ENCODE assay signal across 9 cellular contexts in genomic region chr12:108333898-108334699, GRCh38. TPM values are rescaled to one million over a fixed set of nuclear protein-coding genes. Genes with fewer than 3 reads are reported as not detected.
A peak's percentile ranks its signal among the peaks of the same experiment; 100 is the strongest.
DNase-seq lines count a peak whose midpoint lies in the region; ATAC-seq and TF ChIP-seq lines count a peak whose summit lies in the region.
"Had no signal": no experiment of that assay in that cellular context is flagged by ENCODE, and none has a peak within 500 bp of the region (broad histone marks: within the 10 kb centered on the region; RNA-seq: fewer than 3 reads in every experiment).

No MANE protein-coding gene starts in this region.

- H3K4me3 Mint-ChIP-seq in Caco-2 (ENCODE audit: unreplicated experiment) = no peak overlapping the region

- peak in 1 of 61 donors; percentile 15 for DNase-seq in caudate nucleus (lab: John Stamatoyannopoulos, UW)
- peak; percentile 35 for DNase-seq in skeletal muscle cell (ENCODE audit: low read depth)
- no peak for DNase-seq in activated gamma-delta T cell treated with Interleukin-2 at 50 U/mL for 16 hours
- DNase-seq in NCI-H1092 (lab: John Stamatoyannopoulos, UW) = no peak
- no peak for DNase-seq in NCI-H1417 (lab: John Stamatoyannopoulos, UW)
- no peak for DNase-seq in Caco-2
- DNase-seq: erythroblast had no signal

- POLR2A ChIA-PET in Caco-2 (lab: Charles Lee) = no interaction called here

- intact Hi-C loops in Caco-2 (cut with micrococcal nuclease; ENCODE audit: unreplicated experiment) = no loop called here

- H3K9me3 Mint-ChIP-seq in Caco-2 (ENCODE audit: unreplicated experiment) = no peaks in the 10 kb centered on the region

- peaks cover 5% of the 10 kb centered on the region for H3K27me3 Mint-ChIP-seq in Caco-2 (ENCODE audit: insufficient read depth, unreplicated experiment)

- H3K36me3 ChIP-seq in Caco-2 (ENCODE audit: control insufficient read depth, insufficient read depth, low read length) = no peaks in the 10 kb centered on the region

- CTCF ChIA-PET in Caco-2 (lab: Charles Lee) = no interaction called here

- H3K4me3 ChIP-seq in skeletal muscle cell (ENCODE audit: low read depth, low read length) (no peak overlapping the region), Caco-2 (ENCODE audit: low read depth, low read length) (no peak overlapping the region)

- no TSS peak for BruUV-seq in Caco-2 (replicated peaks; lab: Mats Ljungman, UMichigan)

- H3K27ac Mint-ChIP-seq in Caco-2 (ENCODE audit: unreplicated experiment) = no peak overlapping the region

- no peaks in the 10 kb centered on the region for H3K36me3 Mint-ChIP-seq in Caco-2 (ENCODE audit: insufficient read depth, unreplicated experiment)

- no peaks in the 10 kb centered on the region; the same call in 1 of the 2 replicates for H3K27me3 ChIP-seq in Caco-2 (replicated peaks; ENCODE audit: control insufficient read depth, insufficient read depth, low read length)

- peak; percentile 34 for ATAC-seq in GM18861 (IDR thresholded peaks at IDR 0.05; ENCODE audit: unreplicated experiment)
- ATAC-seq in HG02870 (IDR thresholded peaks at IDR 0.05; ENCODE audit: unreplicated experiment) = peak; percentile 42

- no peaks in the 10 kb centered on the region for H3K9me3 ChIP-seq in Caco-2

- peak overlapping the region; percentile 53 for H3K27ac ChIP-seq in caudate nucleus (ENCODE audit: low read depth, low read length)

- no peaks in the 10 kb centered on the region for H3K4me1 Mint-ChIP-seq in Caco-2 (ENCODE audit: low read depth, unreplicated experiment)

- TF ChIP-seq CTCF in Caco-2 (IDR thresholded peaks at IDR 0.05; ENCODE audit: insufficient read depth in 1 of 2, low read depth in 1 of 2, low read length in 1 of 2, severe bottlenecking in 1 of 2, unreplicated experiment in 1 of 2) = no peak

- no peaks in the 10 kb centered on the region for H3K4me1 ChIP-seq in Caco-2

RNA-seq across cellular contexts. Expression of gene CMKLR1, which starts 5.0 kb away (rescaled TPM):
- not detected in 2 replicates for total RNA-seq in Caco-2 (2022)
